Comparison of ENCODE assay signal across 13 cellular contexts in genomic region chr15:45314960-45315359, GRCh38.
A peak's percentile ranks its signal among the peaks of the same experiment; 100 is the strongest.
DNase-seq lines count a peak whose midpoint lies in the region; ATAC-seq and TF ChIP-seq lines count a peak whose summit lies in the region.
"Had no signal": no experiment of that assay in that cellular context is flagged by ENCODE, and none has a peak within 500 bp of the region (broad histone marks: within the 10 kb centered on the region; RNA-seq: fewer than 3 reads in every experiment).

No MANE protein-coding gene starts in this region.

- H3K27ac ChIP-seq in heart right ventricle (no peak overlapping the region), right cardiac atrium (ENCODE audit: low read length) (no peak overlapping the region), thyroid gland (no peak overlapping the region)
- H3K27ac ChIP-seq: BLaER1, colonic mucosa had no signal

- H3K36me3 Mint-ChIP-seq in WTC11 = no peaks in the 10 kb centered on the region
- no peaks in the 10 kb centered on the region for H3K36me3 Mint-ChIP-seq in T-helper 2 cell treated with Interferon-gamma antibody and Interleukin-4, amounts not matched to agents 5 μg/mL and 100 μg/mL, for 36 hours (ENCODE audit: low read depth)

- POLR2A ChIA-PET in WTC11 (lab: Charles Lee) = no interaction called here

- ATAC-seq in heart right ventricle = peak in 1 of 8 donors; percentile 19
- ATAC-seq in right cardiac atrium = no peak
- peak; percentile 79 for ATAC-seq in WTC11
- no peak for ATAC-seq in HG03196 (IDR thresholded peaks at IDR 0.05; ENCODE audit: unreplicated experiment)
- ATAC-seq: activated T-cell treated with anti-CD3 and anti-CD28 coated beads, Interleukin-2, amount 50 U/mL, for 72 hours had no signal

- WGBS in heart right ventricle, 2 donors = 60 to 66% methylated on average over 13 of the region's 13 CpGs
- 70% methylated on average over 13 of the region's 13 CpGs for WGBS in right cardiac atrium
- 71 to 82% methylated on average over 13 of the region's 13 CpGs for WGBS in thyroid gland, 2 donors

- no peaks in the 10 kb centered on the region for H3K4me1 Mint-ChIP-seq in WTC11
- H3K4me1 Mint-ChIP-seq in T-helper 2 cell treated with Interferon-gamma antibody and Interleukin-4, amounts not matched to agents 5 μg/mL and 100 μg/mL, for 36 hours (ENCODE audit: low read depth) = no peaks in the 10 kb centered on the region

- H3K27ac Mint-ChIP-seq in WTC11 = no peak overlapping the region
- no peak overlapping the region for H3K27ac Mint-ChIP-seq in T-helper 2 cell treated with Interferon-gamma antibody and Interleukin-4, amounts not matched to agents 5 μg/mL and 100 μg/mL, for 36 hours
- H3K27ac Mint-ChIP-seq: activated T-cell treated with anti-CD3 and anti-CD28 coated beads, Interleukin-2, amount 50 U/mL, for 72 hours had no signal

- H3K4me3 ChIP-seq in heart right ventricle = no peak overlapping the region
- H3K4me3 ChIP-seq in right cardiac atrium (ENCODE audit: low read length) = no peak overlapping the region
- no peak overlapping the region for H3K4me3 ChIP-seq in thyroid gland (replicated peaks in 1 of 3)
- H3K4me3 ChIP-seq: BLaER1, colonic mucosa had no signal

- CTCF ChIA-PET in WTC11 (lab: Charles Lee) = interaction anchor here (0.6 to 2.1 kb wide), 23 partner anchors 9 to 297 kb away, joined by 3 to 14 read pairs (median 4); partner anchors contain the start of gene GATM

- H3K9me3 Mint-ChIP-seq in WTC11 = peaks cover 10% of the 10 kb centered on the region
- no peaks in the 10 kb centered on the region for H3K9me3 Mint-ChIP-seq in T-helper 2 cell treated with Interferon-gamma antibody and Interleukin-4, amounts not matched to agents 5 μg/mL and 100 μg/mL, for 36 hours
- H3K9me3 Mint-ChIP-seq: activated T-cell treated with anti-CD3 and anti-CD28 coated beads, Interleukin-2, amount 50 U/mL, for 72 hours had no signal

- DNase-seq in heart right ventricle = peak in 1 of 2 donors; percentile 32
- no peak for DNase-seq in right cardiac atrium
- DNase-seq in WTC11 (ENCODE audit: low spot score) = peak; percentile 59
- DNase-seq in head of caudate nucleus = peak in 23 of 42 donors; percentile 8 to 68 (median 32)
- DNase-seq in thyroid gland = peak; percentile 37 to 50
- no peak for DNase-seq in midbrain (lab: John Stamatoyannopoulos, UW)
- no peak for DNase-seq in T-helper 2 cell treated with Interferon-gamma antibody and Interleukin-4, amounts not matched to agents 5 μg/mL and 100 μg/mL, for 36 hours (ENCODE audit: low spot score)
- DNase-seq: activated T-cell treated with anti-CD3 and anti-CD28 coated beads, Interleukin-2, amount 50 U/mL, for 72 hours; colonic mucosa; NCI-H69; T-helper 9 cell had no signal

- intact Hi-C loops in heart right ventricle (cut with DNase I) (no loop called here), right cardiac atrium (cut with DNase I) (no loop called here), head of caudate nucleus (cut with DNase I) (no loop called here), thyroid gland (cut with DNase I) (no loop called here)

- H3K4me1 ChIP-seq in heart right ventricle (peaks cover 0 to 5% (median 0%) of the 10 kb centered on the region in 9 donors), right cardiac atrium (ENCODE audit: control insufficient read depth, insufficient read depth, low read length) (no peaks in the 10 kb centered on the region), thyroid gland (peaks cover 0 to 10% of the 10 kb centered on the region in 2 donors)
- H3K4me1 ChIP-seq: BLaER1, colonic mucosa had no signal

- H3K36me3 ChIP-seq in heart right ventricle (no peaks in the 10 kb centered on the region), thyroid gland (no peaks in the 10 kb centered on the region)
- H3K36me3 ChIP-seq: BLaER1, colonic mucosa had no signal

- no peaks in the 10 kb centered on the region for H3K9me3 ChIP-seq in heart right ventricle
- H3K9me3 ChIP-seq in right cardiac atrium (ENCODE audit: control insufficient read depth, low read length) = no peaks in the 10 kb centered on the region
- no peaks in the 10 kb centered on the region for H3K9me3 ChIP-seq in thyroid gland
- H3K9me3 ChIP-seq: BLaER1, colonic mucosa had no signal

- TF ChIP-seq CTCF in heart right ventricle (IDR thresholded peaks at IDR 0.05) (peak in 5 of 9 donors; percentile 30 to 45 (median 36)), WTC11 (IDR thresholded peaks at IDR 0.05) (no peak), thyroid gland (IDR thresholded peaks at IDR 0.05) (peak in 2 of 6 experiments; percentile 24 to 40)

- H3K4me3 Mint-ChIP-seq in WTC11 = no peak overlapping the region
- H3K4me3 Mint-ChIP-seq in T-helper 2 cell treated with Interferon-gamma antibody and Interleukin-4, amounts not matched to agents 5 μg/mL and 100 μg/mL, for 36 hours = no peak overlapping the region

- no peak for TF ChIP-seq POLR2A in thyroid gland (IDR thresholded peaks at IDR 0.05)

- peaks cover 14% of the 10 kb centered on the region for H3K27me3 Mint-ChIP-seq in WTC11 (ENCODE audit: low read depth)
- H3K27me3 Mint-ChIP-seq in T-helper 2 cell treated with Interferon-gamma antibody and Interleukin-4, amounts not matched to agents 5 μg/mL and 100 μg/mL, for 36 hours (ENCODE audit: low read depth) = peaks cover 7% of the 10 kb centered on the region

- H3K27me3 ChIP-seq in heart right ventricle (peaks cover 0 to 6% (median 0%) of the 10 kb centered on the region in 7 donors), right cardiac atrium (ENCODE audit: control insufficient read depth, insufficient read depth) (no peaks in the 10 kb centered on the region), thyroid gland (no peaks in the 10 kb centered on the region)
- H3K27me3 ChIP-seq: BLaER1, colonic mucosa had no signal

TF ChIP-seq in WTC11, 78 proteins besides CTCF, POLR2A, EP300 and RAD21:
- TF ChIP-seq GTF2I (CRISPR knock-in tag; conservative IDR thresholded peaks at IDR 0.05) = no peak
- no peak for TF ChIP-seq TCF7 (CRISPR knock-in tag; IDR thresholded peaks at IDR 0.05; ENCODE audit: low read depth)
- TF ChIP-seq CBFB (CRISPR knock-in tag; IDR thresholded peaks at IDR 0.05; ENCODE audit: low read depth) = no peak
- no peak for TF ChIP-seq ZNF317 (CRISPR knock-in tag; IDR thresholded peaks at IDR 0.05; ENCODE audit: borderline replicate concordance, low read depth)
- no peak for TF ChIP-seq SMAD3 (CRISPR knock-in tag; IDR thresholded peaks at IDR 0.05; ENCODE audit: borderline replicate concordance)
- no peak for TF ChIP-seq E2F5 (CRISPR knock-in tag; IDR thresholded peaks at IDR 0.05)
- no peak for TF ChIP-seq IRF2 (CRISPR knock-in tag; IDR thresholded peaks at IDR 0.05; ENCODE audit: borderline replicate concordance, low read depth)
- no peak for TF ChIP-seq TEAD1 (CRISPR knock-in tag; IDR thresholded peaks at IDR 0.05)
- no peak for TF ChIP-seq RORB (CRISPR knock-in tag; IDR thresholded peaks at IDR 0.05)
- no peak for TF ChIP-seq SMAD4 (CRISPR knock-in tag; IDR thresholded peaks at IDR 0.05)
- no peak for TF ChIP-seq ETV6 (CRISPR knock-in tag; IDR thresholded peaks at IDR 0.05)

Comparison
In these comparisons a context has a peak if more than half of its experiments do, and no peak if none do; other contexts are left out.
1. DNase-seq: peak in WTC11 (single experiment), head of caudate nucleus (23 of 42) and thyroid gland (2 of 2); none in right cardiac atrium (0 of 3), midbrain (single experiment) and T-helper 2 cell treated with Interferon-gamma antibody and Interleukin-4, amounts not matched to agents 5 μg/mL and 100 μg/mL, for 36 hours (single experiment).